ENCODE assay signal across 7 cellular contexts in the genomic region with DNA sequence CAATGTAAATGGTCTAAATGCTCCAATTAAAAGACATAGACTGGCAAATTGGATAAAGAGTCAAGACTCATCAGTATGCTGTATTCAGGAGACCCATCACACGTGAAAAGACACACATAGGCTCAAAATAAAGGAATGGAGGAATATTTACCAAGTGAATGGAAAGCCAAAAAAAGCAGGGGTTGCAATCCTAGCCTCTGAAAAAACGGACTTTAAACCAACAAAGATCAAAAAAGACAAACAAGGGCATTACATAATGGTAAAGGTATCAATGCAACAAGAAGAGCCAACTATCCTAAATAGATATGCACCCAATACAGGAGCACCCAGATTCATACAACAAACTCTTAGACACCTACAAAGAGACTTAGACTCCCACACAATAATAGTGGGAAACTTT. TPM values are rescaled to one million over a fixed set of nuclear protein-coding genes. Genes with fewer than 3 reads are reported as not detected.
"Had no signal": no experiment of that assay in that cellular context is flagged by ENCODE, and none has a peak within 500 bp of the region (broad histone marks: within the 10 kb centered on the region; RNA-seq: fewer than 3 reads in every experiment).

No MANE protein-coding gene starts in this region.

RNA-seq across cellular contexts. Expression of gene CXorf66, which starts 4.2 kb away (rescaled TPM):
- total RNA-seq: GM23248, GM23338, H1, H4, H7, H9, HFFc6 had no signal
- polyA plus RNA-seq: GM23248, GM23338, H1 had no signal
